Comparison of ENCODE assay signal across 8 cellular contexts in genomic region chrX:70454441-70455365, GRCh38. TPM values are rescaled to one million over a fixed set of nuclear protein-coding genes. Genes with fewer than 3 reads are reported as not detected.
DNase-seq lines count a peak whose midpoint lies in the region; ATAC-seq and TF ChIP-seq lines count a peak whose summit lies in the region.

No MANE protein-coding gene starts in this region.

- peak overlapping the region; percentile 76; the same call in 1 of the 2 replicates for H3K4me2 ChIP-seq in KMS-11

- TF ChIP-seq CTCF in Calu3 (IDR thresholded peaks at IDR 0.05; ENCODE audit: unreplicated experiment) (peak; percentile 89), KMS-11 (conservative IDR thresholded peaks at IDR 0.05; ENCODE audit: low read depth, low read length) (peak; percentile 83)

- DNase-seq in Calu3: peak; percentile 93
- peak; percentile 85 for DNase-seq in RPMI8226
- DNase-seq in activated naive CD4-positive, alpha-beta T cell treated with anti-CD3 and anti-CD28 coated beads for 36 hours: peak; percentile 77
- peak in 34 of 42 donors; percentile 21 to 73 (median 52) for DNase-seq in head of caudate nucleus
- no peak for DNase-seq in SKM-1 treated with dmso at 0.1 percent for 144 hours (lab: John Stamatoyannopoulos, UW; ENCODE audit: unreplicated experiment)

- H3K27me3 Mint-ChIP-seq in Calu3 (ENCODE audit: unreplicated experiment): no peaks in the 10 kb centered on the region
- no peaks in the 10 kb centered on the region for H3K27me3 Mint-ChIP-seq in activated naive CD4-positive, alpha-beta T cell treated with anti-CD3 and anti-CD28 coated beads for 36 hours (ENCODE audit: low read depth)

- H3K27ac ChIP-seq in KMS-11: peak overlapping the region; percentile 84
- peak overlapping the region; percentile 71 for H3K27ac ChIP-seq in rectal smooth muscle tissue (ENCODE audit: low read depth, low read length)

- peak overlapping the region; percentile 49; the same call in 1 of the 2 replicates for H2AFZ ChIP-seq in KMS-11 (ENCODE audit: low read depth)

- H4K20me1 ChIP-seq in KMS-11 (ENCODE audit: insufficient read depth): no peaks in the 10 kb centered on the region

- H3K27ac Mint-ChIP-seq in Calu3 (ENCODE audit: unreplicated experiment): peak overlapping the region; percentile 97
- H3K27ac Mint-ChIP-seq in activated naive CD4-positive, alpha-beta T cell treated with anti-CD3 and anti-CD28 coated beads for 36 hours: no peak overlapping the region

- peaks cover 52% of the 10 kb centered on the region for H3K36me3 Mint-ChIP-seq in Calu3 (ENCODE audit: insufficient read depth, unreplicated experiment)
- H3K36me3 Mint-ChIP-seq in activated naive CD4-positive, alpha-beta T cell treated with anti-CD3 and anti-CD28 coated beads for 36 hours (ENCODE audit: low read depth): peaks cover 3% of the 10 kb centered on the region

- H3K9ac ChIP-seq in KMS-11 (peak overlapping the region; percentile 83), rectal smooth muscle tissue (ENCODE audit: low read length) (peak overlapping the region; percentile 73)

- H3K4me3 Mint-ChIP-seq in Calu3 (ENCODE audit: low read depth, unreplicated experiment): peak overlapping the region; percentile 99
- H3K4me3 Mint-ChIP-seq in activated naive CD4-positive, alpha-beta T cell treated with anti-CD3 and anti-CD28 coated beads for 36 hours: peak overlapping the region; percentile 76

- ATAC-seq in GM21423 (IDR thresholded peaks at IDR 0.05; ENCODE audit: unreplicated experiment): peak; percentile 60

- H3K4me1 Mint-ChIP-seq in Calu3 (ENCODE audit: low read depth, unreplicated experiment): peaks cover 27% of the 10 kb centered on the region
- peaks cover 28% of the 10 kb centered on the region for H3K4me1 Mint-ChIP-seq in activated naive CD4-positive, alpha-beta T cell treated with anti-CD3 and anti-CD28 coated beads for 36 hours (ENCODE audit: low read depth)

- H3K4me1 ChIP-seq in KMS-11 (ENCODE audit: low read depth, poor library complexity, severe bottlenecking) (peaks cover 37% of the 10 kb centered on the region), rectal smooth muscle tissue (ENCODE audit: control insufficient read depth, insufficient read depth, low read length) (no peaks in the 10 kb centered on the region)

- H3K79me2 ChIP-seq in KMS-11 (ENCODE audit: insufficient read depth, low read depth): peaks cover 30% of the 10 kb centered on the region; the same call in 1 of the 2 replicates

- H3K36me3 ChIP-seq in KMS-11 (ENCODE audit: insufficient read depth): no peaks in the 10 kb centered on the region
- H3K36me3 ChIP-seq in rectal smooth muscle tissue (ENCODE audit: control insufficient read depth, insufficient read depth, low read length): no peaks in the 10 kb centered on the region

- no TSS peak for BruUV-seq in Calu3 (replicated peaks; lab: Mats Ljungman, UMichigan)

- H3K27me3 ChIP-seq in KMS-11 (ENCODE audit: insufficient read depth, low read depth) (no peaks in the 10 kb centered on the region), rectal smooth muscle tissue (ENCODE audit: control insufficient read depth, insufficient read depth, low read length) (peaks cover 2% of the 10 kb centered on the region)

- peaks cover 2% of the 10 kb centered on the region for H3K9me3 Mint-ChIP-seq in Calu3 (ENCODE audit: low read depth, unreplicated experiment)
- no peaks in the 10 kb centered on the region for H3K9me3 Mint-ChIP-seq in activated naive CD4-positive, alpha-beta T cell treated with anti-CD3 and anti-CD28 coated beads for 36 hours

- intact Hi-C loops in Calu3 (cut with micrococcal nuclease; ENCODE audit: unreplicated experiment): loop anchor here (1.0 to 5.0 kb wide), 2 partner anchors 100 to 213 kb away; no protein-coding TSS in a partner anchor
- intact Hi-C loops in activated naive CD4-positive, alpha-beta T cell treated with anti-CD3 and anti-CD28 coated beads for 36 hours (cut with micrococcal nuclease): loop anchor here (1.0 to 10.0 kb wide), 7 partner anchors 20 to 523 kb away; no protein-coding TSS in a partner anchor
- intact Hi-C loops in head of caudate nucleus (cut with DNase I): no loop called here

- no peak overlapping the region for H3K4me3 ChIP-seq in KMS-11 (IDR thresholded peaks at IDR 0.05; ENCODE audit: insufficient read depth, low read depth, low read length)
- H3K4me3 ChIP-seq in rectal smooth muscle tissue (ENCODE audit: low read length): peak overlapping the region; percentile 65

- CTCF ChIA-PET in Calu3 (lab: Charles Lee): interaction anchor here (0.6 to 1.0 kb wide), 2 partner anchors 100 to 210 kb away, joined by 5 to 6 read pairs; no protein-coding TSS in a partner anchor
- CTCF ChIA-PET in activated naive CD4-positive, alpha-beta T cell treated with anti-CD3 and anti-CD28 coated beads for 36 hours (lab: Charles Lee): interaction anchor here (3.3 kb wide), 1 partner anchor 211 kb away, joined by 17 read pairs; no protein-coding TSS in a partner anchor

RNA-seq across cellular contexts. Expression of gene DLG3, which starts 10.1 kb away (rescaled TPM):
- total RNA-seq in Calu3 (2022): 55.8 and 62.5 TPM in 2 replicates
- total RNA-seq in activated naive CD4-positive, alpha-beta T cell treated with anti-CD3 and anti-CD28 coated beads for 36 hours: 10 to 100 TPM; 11.0 to 12.9 TPM

RNA-seq across cellular contexts. Expression of gene GDPD2, which starts 31.6 kb away (rescaled TPM):
- not detected in 2 replicates for total RNA-seq in Calu3 (2022)
- not detected for total RNA-seq in activated naive CD4-positive, alpha-beta T cell treated with anti-CD3 and anti-CD28 coated beads for 36 hours
